In genomic region chr1:94823116-94823515, GRCh38 we compare ENCODE assay signal across 19 cellular contexts. TPM values are rescaled to one million over a fixed set of nuclear protein-coding genes. Genes with fewer than 3 reads are reported as not detected.
DNase-seq lines count a peak whose midpoint lies in the region; ATAC-seq and TF ChIP-seq lines count a peak whose summit lies in the region.
"Had no signal": no experiment of that assay in that cellular context is flagged by ENCODE, and none has a peak within 500 bp of the region (broad histone marks: within the 10 kb centered on the region; RNA-seq: fewer than 3 reads in every experiment).

No MANE protein-coding gene starts in this region.

- no peaks in the 10 kb centered on the region for H3K9me2 ChIP-seq in PC-3 (replicated peaks; ENCODE audit: low read length)

- no peak for TF ChIP-seq POLR2A in GM18505 (IDR thresholded peaks at IDR 0.05; ENCODE audit: borderline replicate concordance, extremely low read depth, insufficient read depth, insufficient read length)

- DNase-seq in PC-3 (peak; percentile 66), epithelial cell of esophagus (ENCODE audit: low read depth) (peak; percentile 41), left lung (no peak), progenitor cell of endocrine pancreas (ENCODE audit: low spot score, unreplicated experiment) (no peak), sciatic nerve (ENCODE audit: low spot score) (no peak), DMS 273 (lab: John Stamatoyannopoulos, UW; ENCODE audit: unreplicated experiment) (no peak), SIG-M5 (lab: John Stamatoyannopoulos, UW) (no peak)
- DNase-seq: GOT3; HCEC 1CT; KBM-7; MG63; NCI-H1694; NCI-H2029 treated with DMSO at 0.1 percent for 48 hours; NCI-H446 treated with DMSO at 0.1 percent for 48 hours; NK-92 treated with Interleukin-12 subunit alpha and Interleukin-12 subunit beta, amount 100 ng/mL, for 24 hours; Right ventricle myocardium superior; RPMI8226 had no signal

- H3K27me3 ChIP-seq in PC-3 (ENCODE audit: low read length), result no peaks in the 10 kb centered on the region
- peaks cover 0 to 54% of the 10 kb centered on the region in 2 donors for H3K27me3 ChIP-seq in left lung
- H3K27me3 ChIP-seq: MG63 had no signal

- CTCF ChIA-PET in PC-3 (lab: Charles Lee), result no interaction called here

- no peaks in the 10 kb centered on the region for H3K27me3 Mint-ChIP-seq in progenitor cell of endocrine pancreas

- H3K4me3 ChIP-seq in PC-3 (ENCODE audit: low read length) (no peak overlapping the region), epithelial cell of esophagus (ENCODE audit: low read length) (no peak overlapping the region), left lung (no peak overlapping the region)
- H3K4me3 ChIP-seq: MG63 had no signal

- no peaks in the 10 kb centered on the region for H3K9me3 Mint-ChIP-seq in progenitor cell of endocrine pancreas (ENCODE audit: low read depth)

- H3K4me1 Mint-ChIP-seq in progenitor cell of endocrine pancreas (ENCODE audit: low read depth), result peaks cover 35% of the 10 kb centered on the region

- H3K4me1 ChIP-seq in PC-3 (ENCODE audit: insufficient read depth, low read length) (peaks cover 49% of the 10 kb centered on the region), left lung (peaks cover 0 to 18% of the 10 kb centered on the region in 2 donors)

- TF ChIP-seq CTCF in PC-3 (conservative IDR thresholded peaks at IDR 0.05; ENCODE audit: low read depth, low read length) (no peak), epithelial cell of esophagus (IDR thresholded peaks at IDR 0.05; ENCODE audit: insufficient read depth, low read depth, low read length, missing control alignments) (no peak), left lung (IDR thresholded peaks at IDR 0.05) (no peak), progenitor cell of endocrine pancreas (IDR thresholded peaks at IDR 0.05; ENCODE audit: unreplicated experiment) (no peak)

- peak overlapping the region; percentile 88 for H3K27ac Mint-ChIP-seq in progenitor cell of endocrine pancreas

- H3K27ac ChIP-seq in PC-3 (ENCODE audit: low read length), result peak overlapping the region; percentile 26
- H3K27ac ChIP-seq in left lung, result no peak overlapping the region

- peak overlapping the region; percentile 90 for H3K4me2 ChIP-seq in PC-3 (ENCODE audit: low read length)

- H3K9me3 ChIP-seq in PC-3 (ENCODE audit: low read length) (no peaks in the 10 kb centered on the region), left lung (no peaks in the 10 kb centered on the region)
- H3K9me3 ChIP-seq: MG63 had no signal

- H3K9ac ChIP-seq in PC-3 (ENCODE audit: low read length), result no peak overlapping the region

- POLR2A ChIA-PET in PC-3 (lab: Charles Lee; ENCODE audit: unreplicated experiment), result no interaction called here

- H3F3A ChIP-seq in PC-3 (ENCODE audit: low read length, unreplicated experiment), result no peaks in the 10 kb centered on the region

- H4K20me1 ChIP-seq in PC-3 (ENCODE audit: low read length), result no peaks in the 10 kb centered on the region

- peaks cover 24% of the 10 kb centered on the region for H3K36me3 Mint-ChIP-seq in progenitor cell of endocrine pancreas (ENCODE audit: insufficient read depth)

- peak; percentile 18 for ATAC-seq in PC-3
- peak; percentile 5 for ATAC-seq in left lung
- ATAC-seq in sciatic nerve, result no peak
- ATAC-seq in GM18505 (IDR thresholded peaks at IDR 0.05; ENCODE audit: unreplicated experiment), result no peak

- intact Hi-C loops in PC-3 (cut with micrococcal nuclease) (no loop called here), left lung (cut with DNase I) (no loop called here), sciatic nerve (cut with DNase I) (no loop called here)

- H3K4me3 Mint-ChIP-seq in progenitor cell of endocrine pancreas (ENCODE audit: low read depth), result peak overlapping the region; percentile 34

- no peaks in the 10 kb centered on the region for H3K36me3 ChIP-seq in PC-3 (ENCODE audit: low read depth, low read length)
- no peaks in the 10 kb centered on the region for H3K36me3 ChIP-seq in left lung
- H3K36me3 ChIP-seq: MG63 had no signal

- H2AFZ ChIP-seq in PC-3 (ENCODE audit: low read length), result no peak overlapping the region

- peaks cover 23% of the 10 kb centered on the region for H3K79me2 ChIP-seq in PC-3 (ENCODE audit: low read length)

- BruUV-seq in PC-3 (replicated peaks; lab: Mats Ljungman, UMichigan), result no TSS peak

RNA-seq across cellular contexts. Expression of gene SLC44A3, which starts 3.0 kb away (rescaled TPM):
- total RNA-seq in PC-3 (2014; rRNA removed) (6.3 and 9.2 TPM in 2 replicates), left lung (10 to 100 TPM; 14.1 to 38.4 TPM), progenitor cell of endocrine pancreas (70.4 and 75.4 TPM in 2 replicates), sciatic nerve (13.8 TPM)
- total RNA-seq: A172 had no signal

Comparison
In these comparisons a context has a peak if more than half of its experiments do, and no peak if none do; other contexts are left out.
1. ATAC-seq: peak in PC-3 (single experiment) and left lung (single experiment); none in sciatic nerve (single experiment) and GM18505 (single experiment).
2. DNase-seq: peak in PC-3 (single experiment) and epithelial cell of esophagus (single experiment); none in left lung (0 of 2), progenitor cell of endocrine pancreas (single experiment), sciatic nerve (single experiment), DMS 273 (single experiment) and SIG-M5 (single experiment).